In genomic region chr11:69459848-69460539, GRCh38 we compare ENCODE assay signal across 2 cellular contexts.
TF ChIP-seq lines count a peak whose summit lies in the region.

No MANE protein-coding gene starts in this region.

TF ChIP-seq in H1, 55 proteins besides CTCF, POLR2A, EP300 and RAD21:
- TF ChIP-seq FOSL1 (IDR thresholded peaks at IDR 0.05; ENCODE audit: insufficient read depth, low read depth, low read length) (no peak), ATF3 (IDR thresholded peaks at IDR 0.05; ENCODE audit: insufficient read depth, low read depth, low read length) (no peak), EGR1 (IDR thresholded peaks at IDR 0.05; ENCODE audit: borderline replicate concordance, low read depth, low read length) (no peak), CHD7 (IDR thresholded peaks at IDR 0.05; ENCODE audit: insufficient replicate concordance, low read length) (no peak), TAF1 (IDR thresholded peaks at IDR 0.05; ENCODE audit: low read depth, low read length) (no peak), BCL11A (IDR thresholded peaks at IDR 0.05; ENCODE audit: low read depth in 2 of 2, low read length in 2 of 2) (no peak), RNF2 (IDR thresholded peaks at IDR 0.05; ENCODE audit: borderline replicate concordance, low read depth, low read length, missing control alignments, poor library complexity, severe bottlenecking) (no peak), JUND (IDR thresholded peaks at IDR 0.05; ENCODE audit: low read length) (no peak), SUZ12 (IDR thresholded peaks at IDR 0.05; ENCODE audit: low read length) (no peak), CTBP2 (IDR thresholded peaks at IDR 0.05; ENCODE audit: borderline replicate concordance, insufficient read depth, insufficient read length, low read length) (no peak), RXRA (IDR thresholded peaks at IDR 0.05; ENCODE audit: insufficient read depth, low read depth, low read length) (no peak), NRF1 (IDR thresholded peaks at IDR 0.05; ENCODE audit: low read depth, low read length) (no peak), GTF2F1 (IDR thresholded peaks at IDR 0.05; ENCODE audit: borderline replicate concordance, low read depth, low read length) (no peak), BRCA1 (IDR thresholded peaks at IDR 0.05; ENCODE audit: low read depth, low read length) (no peak), YY1 (IDR thresholded peaks at IDR 0.05; ENCODE audit: low read depth, low read length) (no peak), RBBP5 (IDR thresholded peaks at IDR 0.05; ENCODE audit: borderline replicate concordance, low read depth, low read length) (no peak), TBP (IDR thresholded peaks at IDR 0.05; ENCODE audit: low read depth, low read length) (no peak), BACH1 (IDR thresholded peaks at IDR 0.05; ENCODE audit: low read length) (no peak)
TF ChIP-seq in H1: peak in this region for 0.

TF ChIP-seq in GM23338, 12 proteins besides CTCF, POLR2A, EP300 and RAD21:
- TF ChIP-seq ZNF462 (CRISPR knock-in tag; IDR thresholded peaks at IDR 0.05) = no peak
- TF ChIP-seq CREB1 (CRISPR knock-in tag; IDR thresholded peaks at IDR 0.05; ENCODE audit: low read depth) = no peak
- TF ChIP-seq STAT1 (IDR thresholded peaks at IDR 0.05; ENCODE audit: unreplicated experiment) = no peak
- no peak for TF ChIP-seq EZH2 (IDR thresholded peaks at IDR 0.05; ENCODE audit: low read depth, unreplicated experiment)
